Comparison of ENCODE assay signal across 1 cellular context in genomic region chr17:72489273-72489641, GRCh38.
TF ChIP-seq lines count a peak whose summit lies in the region.

No MANE protein-coding gene starts in this region.

TF ChIP-seq in HepG2, 621 proteins besides CTCF, POLR2A, EP300 and RAD21 (continued from another document and continues in another):
- no peak for TF ChIP-seq ZBTB46 (CRISPR knock-in tag; IDR thresholded peaks at IDR 0.05; ENCODE audit: borderline replicate concordance)
- TF ChIP-seq ELF3 (CRISPR knock-in tag; IDR thresholded peaks at IDR 0.05) = peak; percentile 38; the same call in 1 of the 2 replicates
- no peak for TF ChIP-seq HCFC1 (IDR thresholded peaks at IDR 0.05; ENCODE audit: low read depth, low read length)
- TF ChIP-seq HMGXB4 (CRISPR knock-in tag; IDR thresholded peaks at IDR 0.05; ENCODE audit: borderline replicate concordance in 1 of 2, low read depth in 1 of 2) = no peak
- peak; percentile 34; the same call in 1 of the 2 replicates for TF ChIP-seq ZFX (CRISPR knock-in tag; IDR thresholded peaks at IDR 0.05; ENCODE audit: low read depth)
- TF ChIP-seq NAIF1 (CRISPR knock-in tag; IDR thresholded peaks at IDR 0.05; ENCODE audit: borderline replicate concordance) = no peak
- no peak for TF ChIP-seq ZNF350 (CRISPR knock-in tag; IDR thresholded peaks at IDR 0.05; ENCODE audit: borderline replicate concordance, low read depth)
- no peak for TF ChIP-seq HNRNPL (IDR thresholded peaks at IDR 0.05; ENCODE audit: low read depth, low read length)
- no peak for TF ChIP-seq U2AF1 (optimal IDR thresholded peaks at IDR 0.05; ENCODE audit: low read depth, low read length)
- no peak for TF ChIP-seq ZBTB37 (CRISPR knock-in tag; IDR thresholded peaks at IDR 0.05)
- TF ChIP-seq LRRFIP1 (CRISPR knock-in tag; conservative IDR thresholded peaks at IDR 0.05) = no peak
- no peak for TF ChIP-seq ZNF782 (CRISPR knock-in tag; IDR thresholded peaks at IDR 0.05; ENCODE audit: borderline replicate concordance)
- TF ChIP-seq KDM4B (CRISPR knock-in tag; IDR thresholded peaks at IDR 0.05) = no peak
- TF ChIP-seq ZNF430 (CRISPR knock-in tag; IDR thresholded peaks at IDR 0.05) = no peak
- TF ChIP-seq GABPA (IDR thresholded peaks at IDR 0.05; ENCODE audit: low read depth, low read length) = no peak
- no peak for TF ChIP-seq GABPA (CRISPR knock-in tag; IDR thresholded peaks at IDR 0.05; ENCODE audit: low read depth)
- no peak for TF ChIP-seq ZNF281 (CRISPR knock-in tag; IDR thresholded peaks at IDR 0.05; ENCODE audit: borderline replicate concordance)
- TF ChIP-seq PHF5A (CRISPR knock-in tag; IDR thresholded peaks at IDR 0.05; ENCODE audit: low read depth, unreplicated experiment) = no peak
- 0 out of 2 replicates have a peak, but pooled peaks have one; percentile 14 for TF ChIP-seq ZNF124 (CRISPR knock-in tag; IDR thresholded peaks at IDR 0.05)
- TF ChIP-seq GABPB1 (CRISPR knock-in tag; IDR thresholded peaks at IDR 0.05) = no peak
- no peak for TF ChIP-seq KAT7 (CRISPR knock-in tag; IDR thresholded peaks at IDR 0.05; ENCODE audit: borderline replicate concordance)
- TF ChIP-seq ZNF17 (CRISPR knock-in tag; IDR thresholded peaks at IDR 0.05) = no peak
- no peak for TF ChIP-seq MIXL1 (CRISPR knock-in tag; IDR thresholded peaks at IDR 0.05)
- TF ChIP-seq GMEB2 (CRISPR knock-in tag; IDR thresholded peaks at IDR 0.05; ENCODE audit: low read depth) = no peak
- TF ChIP-seq CC2D1A (CRISPR knock-in tag; IDR thresholded peaks at IDR 0.05) = no peak
- no peak for TF ChIP-seq ZSCAN30 (CRISPR knock-in tag; IDR thresholded peaks at IDR 0.05)
- TF ChIP-seq TAF15 (IDR thresholded peaks at IDR 0.05; ENCODE audit: low read depth, low read length, poor library complexity, severe bottlenecking) = no peak
- TF ChIP-seq RERE (CRISPR knock-in tag; IDR thresholded peaks at IDR 0.05; ENCODE audit: low read depth) = no peak
- no peak for TF ChIP-seq STAT6 (CRISPR knock-in tag; IDR thresholded peaks at IDR 0.05; ENCODE audit: borderline replicate concordance)
- TF ChIP-seq ATM (IDR thresholded peaks at IDR 0.05; ENCODE audit: borderline replicate concordance) = no peak
- TF ChIP-seq HNF4A (CRISPR knock-in tag; IDR thresholded peaks at IDR 0.05) = peak; percentile 79
- TF ChIP-seq PATZ1 (CRISPR knock-in tag; IDR thresholded peaks at IDR 0.05) = no peak
